11 cellular contexts compared by ENCODE assay signal in the genomic region with DNA sequence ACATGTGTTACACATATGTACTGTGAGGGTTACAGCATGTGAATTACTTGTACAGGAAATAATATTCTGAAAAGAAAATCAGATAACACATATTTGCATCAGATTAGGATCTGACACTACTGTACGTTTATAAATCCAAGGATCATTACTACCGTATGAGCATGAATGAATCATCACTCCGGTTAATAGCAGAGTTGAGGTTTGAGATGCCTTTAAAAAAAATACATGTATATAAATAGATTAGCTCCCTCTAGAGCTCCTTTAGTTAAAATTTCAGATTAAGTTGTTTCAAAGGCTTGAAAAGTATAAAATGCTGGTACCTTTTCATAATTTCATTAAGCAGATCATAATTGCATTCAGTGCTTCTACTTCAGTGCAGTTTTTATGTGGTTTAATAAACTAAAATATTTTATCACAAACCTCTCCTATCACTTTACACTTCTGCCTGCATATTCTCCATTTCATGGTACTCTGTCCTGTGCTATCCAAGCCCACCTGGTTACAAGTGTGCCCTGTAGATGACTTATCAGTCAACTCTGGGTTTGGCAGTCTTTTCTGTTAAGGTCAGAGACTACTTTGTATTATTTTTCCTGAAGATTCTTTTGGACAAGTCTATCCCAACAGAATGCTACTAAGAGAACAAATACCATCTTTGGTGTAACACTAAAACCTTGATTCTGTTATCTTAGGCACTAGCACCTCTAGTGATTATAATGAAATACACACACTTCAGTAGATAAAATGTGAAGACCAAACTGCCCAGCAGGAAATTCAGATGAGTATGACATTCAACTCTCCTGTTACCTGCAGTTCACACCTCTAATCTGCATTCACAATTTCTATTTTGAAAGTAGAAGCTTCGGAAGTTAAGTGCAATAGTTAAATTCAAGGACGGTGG. TPM values are rescaled to one million over a fixed set of nuclear protein-coding genes. Genes with fewer than 3 reads are reported as not detected.
A peak's percentile ranks its signal among the peaks of the same experiment; 100 is the strongest.
DNase-seq lines count a peak whose midpoint lies in the region; TF ChIP-seq lines count a peak whose summit lies in the region.
"Had no signal": no experiment of that assay in that cellular context is flagged by ENCODE, and none has a peak within 500 bp of the region (broad histone marks: within the 10 kb centered on the region; RNA-seq: fewer than 3 reads in every experiment).

No MANE protein-coding gene starts in this region.

- H3K4me1 ChIP-seq in endodermal cell (ENCODE audit: control insufficient read depth, insufficient read depth, low read length): peaks cover 22% of the 10 kb centered on the region
- H3K4me1 ChIP-seq: adrenal gland had no signal

- H3K27ac ChIP-seq in endodermal cell (ENCODE audit: low read depth, low read length): no peak overlapping the region
- H3K27ac ChIP-seq: adrenal gland had no signal

- H3K4me1 Mint-ChIP-seq in endodermal cell: peaks cover 31% of the 10 kb centered on the region
- H3K4me1 Mint-ChIP-seq: activated CD4-positive, alpha-beta T cell treated with anti-CD3 and anti-CD28 coated beads, Interleukin-2, amount 10 ng/mL, durations not matched to agents 7 days and 5 days had no signal

- H3K27me3 Mint-ChIP-seq in endodermal cell (ENCODE audit: insufficient read depth): peaks cover 9% of the 10 kb centered on the region
- H3K27me3 Mint-ChIP-seq: activated CD4-positive, alpha-beta T cell treated with anti-CD3 and anti-CD28 coated beads, Interleukin-2, amount 10 ng/mL, durations not matched to agents 7 days and 5 days had no signal

- 85 to 92% methylated on average over 4 of the region's 5 CpGs for WGBS in endodermal cell (ENCODE audit: insufficient coverage in 1 of 2, insufficient read length in 1 of 2), 2 experiments

- peak overlapping the region; percentile 12 for H3K4me3 ChIP-seq in endodermal cell (ENCODE audit: low read length)
- H3K4me3 ChIP-seq: adrenal gland had no signal

- in situ Hi-C loops in G401 (cut with HindIII; ENCODE audit: low sequenced_read_pairs): no loop called here

- H3K9me3 Mint-ChIP-seq in endodermal cell: no peaks in the 10 kb centered on the region
- H3K9me3 Mint-ChIP-seq: activated CD4-positive, alpha-beta T cell treated with anti-CD3 and anti-CD28 coated beads, Interleukin-2, amount 10 ng/mL, durations not matched to agents 7 days and 5 days had no signal

- H3K27ac Mint-ChIP-seq in endodermal cell: no peak overlapping the region
- H3K27ac Mint-ChIP-seq: activated CD4-positive, alpha-beta T cell treated with anti-CD3 and anti-CD28 coated beads, Interleukin-2, amount 10 ng/mL, durations not matched to agents 7 days and 5 days had no signal

- H3K27me3 ChIP-seq in endodermal cell (ENCODE audit: control insufficient read depth, insufficient read depth, low read length, poor library complexity, severe bottlenecking): no peaks in the 10 kb centered on the region
- H3K27me3 ChIP-seq: adrenal gland had no signal

- H3K9me3 ChIP-seq in endodermal cell (ENCODE audit: control insufficient read depth, low read length): no peaks in the 10 kb centered on the region
- H3K9me3 ChIP-seq: adrenal gland had no signal

- no peak for TF ChIP-seq CTCF in endodermal cell (conservative IDR thresholded peaks at IDR 0.05)

- no peak overlapping the region for H3K9ac ChIP-seq in endodermal cell (ENCODE audit: extremely low read depth, low read length, poor library complexity, severe bottlenecking)

- DNase-seq in G401 (ENCODE audit: low spot score) (peak; percentile 24), MV-4-11 (lab: John Stamatoyannopoulos, UW) (peak; percentile 0), endodermal cell (no peak), renal cortical epithelial cell (ENCODE audit: low read depth) (peak; percentile 80), T-helper 9 cell (no peak), Kasumi-1 (lab: John Stamatoyannopoulos, UW) (no peak), SIG-M5 (lab: John Stamatoyannopoulos, UW) (no peak)
- DNase-seq: activated CD4-positive, alpha-beta T cell treated with anti-CD3 and anti-CD28 coated beads, Interleukin-2, amount 10 ng/mL, durations not matched to agents 7 days and 5 days; adrenal gland; NCI-H1105; RPMI8226 had no signal

- no peaks in the 10 kb centered on the region for H3K36me3 Mint-ChIP-seq in endodermal cell (ENCODE audit: low read depth)

- no peaks in the 10 kb centered on the region for H3K36me3 ChIP-seq in endodermal cell (ENCODE audit: control insufficient read depth, insufficient read depth, low read length)
- H3K36me3 ChIP-seq: adrenal gland had no signal

- no peak overlapping the region for H3K4me3 Mint-ChIP-seq in endodermal cell
- H3K4me3 Mint-ChIP-seq: activated CD4-positive, alpha-beta T cell treated with anti-CD3 and anti-CD28 coated beads, Interleukin-2, amount 10 ng/mL, durations not matched to agents 7 days and 5 days had no signal

RNA-seq across cellular contexts. Expression of a gene that starts 48.0 kb away (rescaled TPM):
- 0.03 and 0.49 TPM in 2 replicates for total RNA-seq in G401 (2014; rRNA removed; shearing (Covaris generic))
- total RNA-seq in endodermal cell: under 1 TPM; 0.40 to 0.84 TPM
- polyA plus RNA-seq in endodermal cell (2013, experiment 1 of 2): 0.11 TPM
- 0.08 TPM for polyA plus RNA-seq in endodermal cell (2013, experiment 2 of 2)
- 0.17 and 1.4 TPM in 2 replicates for total RNA-seq in renal cortical epithelial cell

Comparison
In these comparisons a context has a peak if more than half of its experiments do, and no peak if none do; other contexts are left out.
1. DNase-seq: peak in G401 (single experiment), MV-4-11 (single experiment) and renal cortical epithelial cell (single experiment); none in endodermal cell (single experiment), T-helper 9 cell (single experiment), Kasumi-1 (0 of 2) and SIG-M5 (single experiment).